In genomic region chr1:45381243-45381642, GRCh38 we compare ENCODE assay signal across 23 cellular contexts. TPM values are rescaled to one million over a fixed set of nuclear protein-coding genes. Genes with fewer than 3 reads are reported as not detected.
"Had no signal": no experiment of that assay in that cellular context is flagged by ENCODE, and none has a peak within 500 bp of the region (broad histone marks: within the 10 kb centered on the region; RNA-seq: fewer than 3 reads in every experiment).

No MANE protein-coding gene starts in this region.

- H3K36me3 ChIP-seq: heart left ventricle, left ventricle myocardium inferior, right atrium auricular region, tibial nerve had no signal

- H3K27me3 ChIP-seq: heart left ventricle, right atrium auricular region, spleen, tibial nerve had no signal

- H3K4me1 ChIP-seq: right atrium auricular region, spleen had no signal

- FAIRE-seq: urothelium cell line had no signal

- H3K9me3 ChIP-seq: heart left ventricle, left ventricle myocardium inferior, mucosa of descending colon, right atrium auricular region, spleen, tibial nerve had no signal

- H3K27ac ChIP-seq: heart left ventricle, left ventricle myocardium inferior, right atrium auricular region, spleen, tibial nerve had no signal

- H3K4me3 ChIP-seq: heart left ventricle, left ventricle myocardium inferior, lung, mucosa of descending colon, right atrium auricular region, spleen, tibial nerve had no signal

- ATAC-seq: heart left ventricle; mucosa of descending colon; natural killer cell treated with Interleukin-12 subunit alpha and Interleukin-12 subunit beta and Interleukin-15 and Interleukin-18, amount 100 ng/mL, for 72 hours; T-helper 17 cell had no signal

- DNase-seq: activated CD4-positive, alpha-beta memory T cell treated with anti-CD3 and anti-CD28 coated beads for 36 hours; activated CD4-positive, alpha-beta T cell treated with anti-CD3 and anti-CD28 coated beads, Interleukin-2, amount 10 ng/mL, durations not matched to agents 24 days and 14 days; activated CD4-positive, CD25-positive, alpha-beta regulatory T cell treated with anti-CD3 and anti-CD28 coated beads, Interleukin-2, amount 50 U/mL, for 72 hours; activated CD8-positive, alpha-beta memory T cell treated with anti-CD3 and anti-CD28 coated beads, Interleukin-2, amount 50 U/mL, for 48 hours; activated gamma-delta T cell treated with Interleukin-2 at 50 U/mL for 16 hours; activated naive CD4-positive, alpha-beta T cell treated with anti-CD3 and anti-CD28 coated beads, Interleukin-2, amount 50 U/mL, for 16 hours; activated T-cell treated with anti-CD3 and anti-CD28 coated beads, Interleukin-2, amount 50 U/mL, for 24 hours; amniotic stem cell; endodermal cell; heart left ventricle; left ventricle myocardium inferior; mucosa of descending colon; spleen; stimulated activated CD4-positive, alpha-beta T cell treated with anti-CD3 and anti-CD28 coated beads, Interleukin-2, amount 100 ng/mL, for 48 hours; stimulated activated naive CD4-positive, alpha-beta T cell treated with Interleukin-2 at 50 U/mL for 16 hours; T-helper 17 cell; T1000 had no signal

RNA-seq across cellular contexts. Expression of gene HPDL, which starts 54.5 kb away (rescaled TPM):
- total RNA-seq: left ventricle myocardium inferior, myocyte, right atrium auricular region had no signal
